17 cellular contexts compared by ENCODE assay signal in the genomic region with DNA sequence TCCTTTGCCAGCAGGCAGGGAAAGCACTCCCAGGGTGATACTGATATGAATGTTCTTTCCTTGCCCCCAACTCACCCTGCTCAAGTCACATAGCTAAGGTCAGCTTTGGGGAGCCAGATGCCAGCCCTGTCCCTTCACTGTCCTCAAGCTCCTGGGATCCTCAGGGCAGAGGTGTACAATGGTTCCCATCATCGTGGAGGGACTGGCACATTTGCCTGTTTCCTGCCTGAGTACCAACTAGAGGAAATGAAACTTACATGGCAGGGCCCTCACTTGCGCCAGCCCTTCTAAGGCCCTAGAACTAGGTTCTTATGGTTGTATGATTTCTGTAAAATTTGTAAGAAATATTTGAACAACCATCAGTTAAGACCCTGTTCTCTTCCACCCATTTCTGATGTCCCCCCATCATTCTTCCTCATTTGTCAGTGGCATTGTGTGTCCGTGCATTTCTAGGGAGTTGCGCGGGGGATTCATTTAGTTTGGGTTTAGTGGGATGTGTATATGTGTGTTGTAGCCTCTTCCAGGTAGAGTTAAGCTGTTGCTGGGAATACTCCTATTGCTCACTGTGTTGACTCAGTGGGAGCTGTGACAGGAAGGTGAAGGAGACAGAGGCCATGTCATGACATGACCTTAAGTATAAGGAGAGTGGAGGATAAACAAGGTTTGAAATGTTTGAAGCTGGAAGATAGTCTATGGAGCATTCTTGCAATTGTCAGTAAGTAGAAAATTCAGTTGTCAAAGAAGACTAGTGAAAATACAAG. TPM values are rescaled to one million over a fixed set of nuclear protein-coding genes. Genes with fewer than 3 reads are reported as not detected.
DNase-seq lines count a peak whose midpoint lies in the region; ATAC-seq, FAIRE-seq and TF ChIP-seq lines count a peak whose summit lies in the region.
"Had no signal": no experiment of that assay in that cellular context is flagged by ENCODE, and none has a peak within 500 bp of the region (broad histone marks: within the 10 kb centered on the region; RNA-seq: fewer than 3 reads in every experiment).

No MANE protein-coding gene starts in this region.

- H3K27me3 ChIP-seq in liver (ENCODE audit: control insufficient read depth in 4 of 4, insufficient read depth in 4 of 4, low read length in 3 of 4) = no peaks in the 10 kb centered on the region
- H3K27me3 ChIP-seq in HepG2 (ENCODE audit: control insufficient read depth in 1 of 2, insufficient read depth in 2 of 2, low read length in 2 of 2) = no peaks in the 10 kb centered on the region
- no peaks in the 10 kb centered on the region for H3K27me3 ChIP-seq in upper lobe of right lung
- H3K27me3 ChIP-seq: foreskin keratinocyte, SJCRH30, uterus had no signal

- H3K9ac ChIP-seq in liver (ENCODE audit: low read depth in 1 of 2, low read length in 2 of 2) (no peak overlapping the region), HepG2 (ENCODE audit: insufficient read depth, low read depth, low read length) (no peak overlapping the region)

- H3K27me3 Mint-ChIP-seq in T-cell (peaks cover 2 to 6% of the 10 kb centered on the region in 2 donors), memory B cell (peaks cover 28% of the 10 kb centered on the region)

- peaks cover 28 to 49% (median 32%) of the 10 kb centered on the region in 3 donors for H3K4me1 Mint-ChIP-seq in T-cell
- H3K4me1 Mint-ChIP-seq in memory B cell = peaks cover 10% of the 10 kb centered on the region

- H3K4me2 ChIP-seq in HepG2 (ENCODE audit: low read depth, low read length) = no peak overlapping the region

- ATAC-seq in HepG2 = no peak
- no peak for ATAC-seq in T-cell (replicated peaks in 1 of 4)
- peak; percentile 60 for ATAC-seq in memory B cell (ENCODE audit: low read depth)
- ATAC-seq in upper lobe of right lung = peak; percentile 48
- no peak for ATAC-seq in GM21786 (IDR thresholded peaks at IDR 0.05; ENCODE audit: unreplicated experiment)
- no peak for ATAC-seq in HG02840 (IDR thresholded peaks at IDR 0.05; ENCODE audit: low FRiP score, unreplicated experiment)
- ATAC-seq: foreskin keratinocyte; stimulated activated naive CD8-positive, alpha-beta T cell treated with anti-CD3 and anti-CD28 coated beads, Interleukin-15, Interleukin-2, amounts not matched to agents 100 U/mL and 50 U/mL, for 24 hours had no signal

- TF ChIP-seq RAD21 in liver (IDR thresholded peaks at IDR 0.05) (no peak), HepG2 (CRISPR knock-in tag; IDR thresholded peaks at IDR 0.05) (no peak)

- H3K79me2 ChIP-seq in HepG2 (ENCODE audit: insufficient read depth, low read length) = no peaks in the 10 kb centered on the region

- peak overlapping the region; percentile 5 to 14 for H3K27ac ChIP-seq in liver (ENCODE audit: low read depth in 1 of 2, low read length in 2 of 2)
- H3K27ac ChIP-seq in HepG2 (ENCODE audit: extremely low read length, insufficient read depth, low read length) = no peak overlapping the region
- H3K27ac ChIP-seq in upper lobe of right lung = peak overlapping the region; percentile 42
- H3K27ac ChIP-seq: foreskin keratinocyte, SJCRH30 had no signal

- H3K9me3 ChIP-seq in liver (ENCODE audit: control insufficient read depth in 4 of 4, low read length in 3 of 4) (no peaks in the 10 kb centered on the region), HepG2 (ENCODE audit: low read length) (no peaks in the 10 kb centered on the region), upper lobe of right lung (no peaks in the 10 kb centered on the region)
- H3K9me3 ChIP-seq: SJCRH30, uterus had no signal

- intact Hi-C loops in HepG2 (cut with micrococcal nuclease; ENCODE audit: unreplicated experiment) (loop anchor here (10.0 kb wide), 1 partner anchor 169 kb away; no protein-coding TSS in a partner anchor), upper lobe of right lung (cut with DNase I) (no loop called here)

- no TSS peak for BruUV-seq in HepG2 (replicated peaks; lab: Mats Ljungman, UMichigan)

- TF ChIP-seq EP300 in HepG2 (IDR thresholded peaks at IDR 0.05; ENCODE audit: low read depth in 2 of 2, low read length in 2 of 2) = no peak
- no peak for TF ChIP-seq EP300 in HepG2 (CRISPR knock-in tag; IDR thresholded peaks at IDR 0.05; ENCODE audit: borderline replicate concordance)

- H3K4me1 ChIP-seq in liver (ENCODE audit: control insufficient read depth in 4 of 4, insufficient read depth in 4 of 4, low read length in 3 of 4) (peaks cover 0 to under 1% (median 0%) of the 10 kb centered on the region in 4 donors), HepG2 (ENCODE audit: insufficient read depth, low read length) (peaks cover 59% of the 10 kb centered on the region), upper lobe of right lung (peaks cover 46% of the 10 kb centered on the region)
- H3K4me1 ChIP-seq: uterus had no signal

- no peaks in the 10 kb centered on the region for H4K20me1 ChIP-seq in HepG2 (ENCODE audit: insufficient read depth, low read length)

- no peak for FAIRE-seq in HepG2 (lab: Jason Lieb, UNC)
- FAIRE-seq: small intestine, TTC549 had no signal

- in situ Hi-C loops in HepG2 (cut with HindIII; ENCODE audit: extremely low pct_ligation_motif_present, low pct_unique_long_range_greater_than_20kb) = no loop called here

- 88% methylated on average over 5 of the region's 5 CpGs for WGBS in liver
- WGBS in HepG2 (ENCODE audit: low lambda C conversion rate) = 81% methylated on average over 5 of the region's 5 CpGs

- TF ChIP-seq CTCF in liver (IDR thresholded peaks at IDR 0.05; ENCODE audit: low read depth, low read length, missing input control) (no peak), HepG2 (CRISPR knock-in tag; IDR thresholded peaks at IDR 0.05) (no peak), upper lobe of right lung (IDR thresholded peaks at IDR 0.05) (no peak)

- TF ChIP-seq POLR2A in HepG2 (IDR thresholded peaks at IDR 0.05; ENCODE audit: insufficient read depth in 1 of 2, low read depth in 2 of 2, low read length in 2 of 2) = no peak

- no peaks in the 10 kb centered on the region for H3K36me3 ChIP-seq in liver (ENCODE audit: control insufficient read depth in 4 of 4, insufficient read depth in 3 of 4, low read depth in 1 of 4, low read length in 3 of 4)
- H3K36me3 ChIP-seq in HepG2 (replicated peaks in 1 of 2; ENCODE audit: control insufficient read depth in 1 of 2, insufficient read depth in 2 of 2, low read length in 2 of 2) = no peaks in the 10 kb centered on the region
- no peaks in the 10 kb centered on the region for H3K36me3 ChIP-seq in upper lobe of right lung
- H3K36me3 ChIP-seq: SJCRH30, uterus had no signal

- CTCF ChIA-PET in HepG2 (lab: Yijun Ruan, JAX; ENCODE audit: low intra/inter-chr PET ratio, low total read pairs) (no interaction called here), T-cell (lab: Charles Lee) (interaction anchor here in 1 of 2 donors (1.6 to 8.8 kb wide), 2 partner anchors 12 to 241 kb away, joined by 3 to 183 read pairs; no protein-coding TSS in a partner anchor)

- DNase-seq in HepG2 (ENCODE audit: low spot score) = no peak
- DNase-seq in T-cell = no peak
- DNase-seq in memory B cell (ENCODE audit: low spot score in 2 of 2) = no peak
- no peak for DNase-seq in upper lobe of right lung
- no peak for DNase-seq in activated T-cell treated with anti-CD3 and anti-CD28 coated beads, Interleukin-2, amount 50 U/mL, for 1 hour
- DNase-seq: foreskin keratinocyte; NCI-H1930; NCI-H69; occipital lobe; SJCRH30; small intestine; stimulated activated naive CD8-positive, alpha-beta T cell treated with anti-CD3 and anti-CD28 coated beads, Interleukin-15, Interleukin-2, amounts not matched to agents 100 U/mL and 50 U/mL, for 24 hours; uterus had no signal

- no peak overlapping the region for H2AFZ ChIP-seq in HepG2 (ENCODE audit: low read length)

- POLR2A ChIA-PET in HepG2 (lab: Yijun Ruan, JAX) (no interaction called here), T-cell (lab: Charles Lee) (interaction anchor here in 1 of 2 donors (0.6 kb wide), 1 partner anchor 80 kb away, joined by 3 read pairs; a partner anchor contains a TSS)

- H3K36me3 Mint-ChIP-seq in T-cell = no peaks in the 10 kb centered on the region
- H3K36me3 Mint-ChIP-seq in memory B cell = peaks cover 2% of the 10 kb centered on the region

- H3K4me3 Mint-ChIP-seq in T-cell (no peak overlapping the region), memory B cell (no peak overlapping the region)

- H3K27ac Mint-ChIP-seq in T-cell = peak overlapping the region; percentile 8 to 60
- no peak overlapping the region for H3K27ac Mint-ChIP-seq in memory B cell

- H3K4me3 ChIP-seq in liver (ENCODE audit: low read depth in 1 of 3, low read length in 3 of 3) (no peak overlapping the region), HepG2 (replicated peaks in 1 of 3; ENCODE audit: insufficient read depth in 1 of 3, low read depth in 2 of 3, low read length in 3 of 3) (no peak overlapping the region), upper lobe of right lung (no peak overlapping the region)
- H3K4me3 ChIP-seq: SJCRH30, uterus had no signal

- H3K9me3 Mint-ChIP-seq in T-cell = no peaks in the 10 kb centered on the region
- peaks cover 3% of the 10 kb centered on the region for H3K9me3 Mint-ChIP-seq in memory B cell

TF ChIP-seq in HepG2, 621 proteins besides CTCF, POLR2A, EP300 and RAD21 (continues in another document):
- TF ChIP-seq HOXA9 (CRISPR knock-in tag; IDR thresholded peaks at IDR 0.05; ENCODE audit: borderline replicate concordance) = no peak

RNA-seq across cellular contexts. Expression of a gene that starts 41.3 kb away (rescaled TPM):
- 1 to 10 TPM; 5.2 to 9.0 TPM for total RNA-seq in liver
- 1 to 10 TPM; 4.1 to 5.6 TPM for polyA plus RNA-seq in liver
- 1.9 and 3.0 TPM in 2 replicates for total RNA-seq in HepG2 (2016; rRNA removed; fragmentation: Illumina TruSeq; extraction: Trizol)
- 0.26 and 0.40 TPM in 2 replicates for total RNA-seq in HepG2 (2016; cell fraction: cytosol; rRNA removed; fragmentation: Illumina TruSeq; extraction: Trizol; ENCODE audit: low read depth)
- total RNA-seq in HepG2 (2016; cell fraction: insoluble cytoplasmic fraction; rRNA removed; fragmentation: Illumina TruSeq; extraction: Trizol) = 2.2 and 2.8 TPM in 2 replicates
- 0.86 and 1.1 TPM in 2 replicates for total RNA-seq in HepG2 (2016; cell fraction: membrane; rRNA removed; fragmentation: Illumina TruSeq; extraction: Trizol)
- total RNA-seq in HepG2 (2016; cell fraction: nucleus; rRNA removed; fragmentation: Illumina TruSeq; extraction: Trizol) = 2.0 and 4.1 TPM in 2 replicates
- polyA plus RNA-seq in HepG2 (2011; rRNA removed) = 1.8 and 2.7 TPM in 2 replicates
- 1.3 and 1.6 TPM in 2 replicates for polyA plus RNA-seq in HepG2 (2011; cell fraction: cytosol; rRNA removed)
- 1.8 and 2.5 TPM in 2 replicates for polyA plus RNA-seq in HepG2 (2011; cell fraction: nucleus; rRNA removed)
- polyA plus RNA-seq in HepG2 (2012) = 1.2 and 1.6 TPM in 2 replicates
- polyA plus RNA-seq in HepG2 (2016; cell fraction: cytosol; fragmentation: Illumina TruSeq; extraction: Trizol; ENCODE audit: low read depth) = 0.16 and 0.17 TPM in 2 replicates
- 2.0 and 2.2 TPM in 2 replicates for polyA plus RNA-seq in HepG2 (2016; cell fraction: insoluble cytoplasmic fraction; fragmentation: Illumina TruSeq; extraction: Trizol; ENCODE audit: low read depth)
- polyA plus RNA-seq in HepG2 (2016; cell fraction: membrane; fragmentation: Illumina TruSeq; extraction: Trizol; ENCODE audit: low read depth) = 0.30 and 0.35 TPM in 2 replicates
- polyA plus RNA-seq in HepG2 (2016; cell fraction: nucleus; fragmentation: Illumina TruSeq; extraction: Trizol; ENCODE audit: insufficient read depth, low read depth) = 3.2 and 3.5 TPM in 2 replicates
- 3.5 and 3.8 TPM in 2 replicates for polyA minus RNA-seq in HepG2 (2011; rRNA and poly(A)+ RNA removed; ENCODE audit: low replicate concordance)
- polyA minus RNA-seq in HepG2 (2011; cell fraction: cytosol; rRNA and poly(A)+ RNA removed) = 1.2 and 1.4 TPM in 2 replicates
- 3.1 and 4.5 TPM in 2 replicates for polyA minus RNA-seq in HepG2 (2011; cell fraction: nucleus; rRNA and poly(A)+ RNA removed)
- 10 to 100 TPM; 10.4 to 19.7 (median 16.2) TPM for total RNA-seq in T-cell
- 18.4 TPM for total RNA-seq in upper lobe of right lung

Comparison
In these comparisons a context has a peak if more than half of its experiments do, and no peak if none do; other contexts are left out.
1. ATAC-seq: peak in memory B cell (single experiment) and upper lobe of right lung (single experiment); none in HepG2 (single experiment), T-cell (0 of 4), GM21786 (single experiment) and HG02840 (single experiment).